In the genomic region with DNA sequence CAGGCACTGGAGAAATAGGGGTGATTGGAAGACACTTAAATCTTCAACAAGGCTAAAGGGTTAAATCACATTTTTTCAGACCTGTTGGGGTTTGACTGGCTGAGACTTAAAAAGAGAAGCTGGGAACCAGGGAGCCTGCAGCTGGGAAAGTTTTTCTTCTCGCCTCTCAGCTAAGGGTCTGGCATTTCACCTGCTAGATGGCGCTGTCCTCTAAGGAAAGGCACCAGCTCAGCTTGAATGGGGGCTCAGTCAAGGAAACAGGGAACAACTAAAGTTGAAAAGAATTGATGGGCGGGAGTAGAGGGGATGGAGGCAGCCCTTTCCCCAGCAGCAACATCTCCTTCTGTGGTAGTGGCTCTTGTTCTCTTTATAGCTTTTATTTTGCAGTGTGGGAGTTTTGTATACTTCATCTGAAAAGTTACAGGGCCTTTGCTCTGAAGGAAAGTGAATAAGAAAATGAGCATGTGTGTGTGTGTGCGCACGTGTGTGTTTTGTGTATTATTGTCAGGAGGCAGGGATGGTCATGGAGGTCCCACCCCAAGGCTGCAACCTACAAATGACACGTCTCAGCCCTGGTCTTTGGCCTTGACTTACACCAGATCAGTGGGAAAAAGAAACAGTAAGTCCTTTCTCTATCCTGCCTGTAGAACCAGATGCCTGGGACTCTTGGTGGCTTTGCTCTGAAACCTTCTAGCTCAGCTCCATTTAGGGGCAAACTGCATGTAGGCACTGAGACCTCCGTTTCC, we compare ENCODE assay signal across 9 cellular contexts.
DNase-seq lines count a peak whose midpoint lies in the region; ATAC-seq and TF ChIP-seq lines count a peak whose summit lies in the region.
"Had no signal": no experiment of that assay in that cellular context is flagged by ENCODE, and none has a peak within 500 bp of the region (broad histone marks: within the 10 kb centered on the region; RNA-seq: fewer than 3 reads in every experiment).

No MANE protein-coding gene starts in this region.

- intact Hi-C loops in CD14-positive monocyte (cut with micrococcal nuclease): loop anchor here (2.0 to 10.0 kb wide), 3 partner anchors 932 to 960 kb away; no protein-coding TSS in a partner anchor

- H3K4me3 Mint-ChIP-seq in CD14-positive monocyte (no peak overlapping the region), chondrocyte (ENCODE audit: unreplicated experiment) (no peak overlapping the region)
- H3K4me3 Mint-ChIP-seq: IgD-negative memory B cell had no signal

- peaks cover 2 to 9% (median 4%) of the 10 kb centered on the region in 3 donors for H3K27me3 Mint-ChIP-seq in CD14-positive monocyte (ENCODE audit: low read depth in 3 of 3)
- no peaks in the 10 kb centered on the region for H3K27me3 Mint-ChIP-seq in chondrocyte (ENCODE audit: low read depth)

- H3K27ac Mint-ChIP-seq in CD14-positive monocyte (no peak overlapping the region), chondrocyte (ENCODE audit: unreplicated experiment) (peak overlapping the region; percentile 39)
- H3K27ac Mint-ChIP-seq: IgD-negative memory B cell had no signal

- H3K9me3 Mint-ChIP-seq in CD14-positive monocyte (peaks cover 0 to 1% (median 0%) of the 10 kb centered on the region in 7 donors), chondrocyte (ENCODE audit: low read depth) (no peaks in the 10 kb centered on the region)
- H3K9me3 Mint-ChIP-seq: IgD-negative memory B cell had no signal

- peak; percentile 81 for TF ChIP-seq CTCF in CD14-positive monocyte (IDR thresholded peaks at IDR 0.05)
- peak; percentile 93 for TF ChIP-seq CTCF in chondrocyte (IDR thresholded peaks at IDR 0.05)

- peaks cover 13% of the 10 kb centered on the region for H3K4me1 Mint-ChIP-seq in CD14-positive monocyte
- peaks cover 29% of the 10 kb centered on the region for H3K4me1 Mint-ChIP-seq in chondrocyte (ENCODE audit: low read depth)

- no peaks in the 10 kb centered on the region for H3K36me3 Mint-ChIP-seq in CD14-positive monocyte
- H3K36me3 Mint-ChIP-seq in chondrocyte (ENCODE audit: low read depth): no peaks in the 10 kb centered on the region
- H3K36me3 Mint-ChIP-seq: IgD-negative memory B cell had no signal

- DNase-seq in CD14-positive monocyte (ENCODE audit: low spot score) (no peak), NCI-H1930 (lab: John Stamatoyannopoulos, UW) (peak; percentile 0 to 35), chondrocyte (ENCODE audit: low spot score) (no peak), left lobe of liver (ENCODE audit: low spot score) (peak; percentile 71)
- peak; percentile 12 for DNase-seq in activated CD4-positive, CD25-positive, alpha-beta regulatory T cell treated with anti-CD3 and anti-CD28 coated beads, Interleukin-2, amount 50 U/mL, for 16 hours (ENCODE audit: low read depth, low spot score)
- DNase-seq in stimulated activated CD4-positive, alpha-beta T cell treated with anti-CD3 and anti-CD28 coated beads, Interleukin-4, amount 100 ng/mL, for 48 hours (ENCODE audit: low read depth in 2 of 2): peak; percentile 23 to 42

- ATAC-seq in GM19468 (IDR thresholded peaks at IDR 0.05; ENCODE audit: extremely low read depth, unreplicated experiment) (peak; percentile 37), left lobe of liver (peak; percentile 97), GM21381 (IDR thresholded peaks at IDR 0.05; ENCODE audit: unreplicated experiment) (no peak)

Comparison
In these comparisons a context has a peak if more than half of its experiments do, and no peak if none do; other contexts are left out.
1. DNase-seq: peak in NCI-H1930 (2 of 2), activated CD4-positive, CD25-positive, alpha-beta regulatory T cell treated with anti-CD3 and anti-CD28 coated beads, Interleukin-2, amount 50 U/mL, for 16 hours (single experiment), left lobe of liver (single experiment) and stimulated activated CD4-positive, alpha-beta T cell treated with anti-CD3 and anti-CD28 coated beads, Interleukin-4, amount 100 ng/mL, for 48 hours (2 of 2); none in CD14-positive monocyte (single experiment) and chondrocyte (single experiment).